ENCODE assay signal across 8 cellular contexts in the genomic region with DNA sequence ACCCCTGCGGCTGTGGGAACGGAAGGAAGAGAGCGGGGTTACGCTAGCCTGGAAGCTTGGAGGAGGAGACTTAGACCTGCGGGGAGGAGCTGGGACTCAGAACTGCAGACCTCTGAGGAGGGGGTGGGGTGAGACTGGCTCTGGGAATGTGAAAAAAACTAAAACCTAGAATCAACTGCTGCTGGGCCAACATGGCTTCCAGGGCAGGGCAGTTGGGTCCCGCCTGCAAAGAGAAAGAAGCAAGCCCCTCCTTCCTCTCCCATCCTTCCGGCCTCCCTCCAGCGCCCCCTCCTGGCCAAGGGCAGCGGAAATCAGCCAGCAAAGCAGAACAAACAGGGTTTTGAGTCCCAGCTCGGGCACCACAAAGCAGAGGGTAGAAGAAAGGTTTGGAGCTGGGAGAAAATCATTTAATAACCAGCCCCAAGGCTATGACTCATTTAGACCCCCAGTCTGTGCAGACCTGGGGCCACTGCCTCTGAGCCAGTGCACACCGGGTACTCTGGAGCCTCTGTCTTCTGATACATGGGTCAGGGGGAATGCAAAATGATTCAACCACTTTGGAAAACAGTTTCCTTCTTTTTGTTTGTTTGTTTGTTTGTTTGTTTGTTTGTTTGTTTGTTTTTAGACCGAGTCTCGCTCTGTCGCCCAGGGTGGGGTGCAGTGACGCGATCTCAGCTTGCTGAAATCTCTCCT. TPM values are rescaled to one million over a fixed set of nuclear protein-coding genes. Genes with fewer than 3 reads are reported as not detected.
DNase-seq lines count a peak whose midpoint lies in the region; ATAC-seq and TF ChIP-seq lines count a peak whose summit lies in the region.

No MANE protein-coding gene starts in this region.

- no peaks in the 10 kb centered on the region for H3K36me3 Mint-ChIP-seq in activated T-helper 17 cell treated with anti-CD3 and anti-CD28 coated beads, Interleukin-2, amount 50 U/mL, for 72 hours (ENCODE audit: low read depth)

- intact Hi-C loops in Right ventricle myocardium inferior (cut with DNase I), result loop anchor here (10.0 kb wide), 1 partner anchor 191 kb away; no protein-coding TSS in a partner anchor

- H3K27ac Mint-ChIP-seq in activated T-helper 17 cell treated with anti-CD3 and anti-CD28 coated beads, Interleukin-2, amount 50 U/mL, for 72 hours, result peak overlapping the region; percentile 81

- H3K27ac ChIP-seq in C4-2B, result no peak overlapping the region

- peaks cover 12% of the 10 kb centered on the region for H3K27me3 Mint-ChIP-seq in activated T-helper 17 cell treated with anti-CD3 and anti-CD28 coated beads, Interleukin-2, amount 50 U/mL, for 72 hours

- ATAC-seq in activated T-helper 17 cell treated with anti-CD3 and anti-CD28 coated beads, Interleukin-2, amount 50 U/mL, for 72 hours (replicated peaks), result peak; percentile 76
- no peak for ATAC-seq in Right ventricle myocardium inferior
- no peak for ATAC-seq in HG03045 (IDR thresholded peaks at IDR 0.05; ENCODE audit: unreplicated experiment)

- peak; percentile 83 for TF ChIP-seq CTCF in C4-2B (conservative IDR thresholded peaks at IDR 0.05)

- H3K4me3 ChIP-seq in H7 (ENCODE audit: insufficient read depth, low read depth, low read length), result no peak overlapping the region

- H3K9me3 Mint-ChIP-seq in activated T-helper 17 cell treated with anti-CD3 and anti-CD28 coated beads, Interleukin-2, amount 50 U/mL, for 72 hours, result no peaks in the 10 kb centered on the region

- no peaks in the 10 kb centered on the region for H3K36me3 ChIP-seq in H7 (replicated peaks; ENCODE audit: control insufficient read depth, insufficient read depth, low read length)

- DNase-seq in H7 (peak; percentile 90), RPMI7951 (ENCODE audit: low read depth) (peak; percentile 49), Right ventricle myocardium inferior (ENCODE audit: missing footprints) (peak; percentile 93), retina (peak; percentile 79), dedifferentiated amniotic fluid mesenchymal stem cell (ENCODE audit: extremely low spot score) (no peak)

- H3K4me1 Mint-ChIP-seq in activated T-helper 17 cell treated with anti-CD3 and anti-CD28 coated beads, Interleukin-2, amount 50 U/mL, for 72 hours, result peaks cover 11% of the 10 kb centered on the region

- peaks cover 6% of the 10 kb centered on the region for H3K27me3 ChIP-seq in H7 (ENCODE audit: control insufficient read depth, insufficient read depth, low read length)

- peak overlapping the region; percentile 71 for H3K4me3 Mint-ChIP-seq in activated T-helper 17 cell treated with anti-CD3 and anti-CD28 coated beads, Interleukin-2, amount 50 U/mL, for 72 hours

RNA-seq across cellular contexts. Expression of a gene that starts 7.3 kb away (rescaled TPM):
- not detected in 2 replicates for total RNA-seq in H7 (2014; rRNA removed; shearing (Covaris generic))
- not detected in 2 replicates for total RNA-seq in RPMI7951 (2014; rRNA removed; shearing (Covaris generic))
- 10 to 100 TPM; 40.6 to 60.1 TPM for total RNA-seq in activated T-helper 17 cell treated with anti-CD3 and anti-CD28 coated beads, Interleukin-2, amount 50 U/mL, for 72 hours
- 9.4 TPM for total RNA-seq in Right ventricle myocardium inferior

RNA-seq across cellular contexts. Expression of a gene that starts 36.7 kb away (rescaled TPM):
- 3.8 and 6.8 TPM in 2 replicates for total RNA-seq in H7 (2014; rRNA removed; shearing (Covaris generic))
- not detected in 2 replicates for total RNA-seq in RPMI7951 (2014; rRNA removed; shearing (Covaris generic))
- total RNA-seq in activated T-helper 17 cell treated with anti-CD3 and anti-CD28 coated beads, Interleukin-2, amount 50 U/mL, for 72 hours, result not detected
- total RNA-seq in Right ventricle myocardium inferior, result not detected

RNA-seq across cellular contexts. Expression of a gene that starts 59.9 kb away (rescaled TPM):
- total RNA-seq in H7 (2014; rRNA removed; shearing (Covaris generic)), result not detected in 2 replicates
- not detected in 2 replicates for total RNA-seq in RPMI7951 (2014; rRNA removed; shearing (Covaris generic))
- 1 to 10 TPM; 4.2 to 4.8 TPM for total RNA-seq in activated T-helper 17 cell treated with anti-CD3 and anti-CD28 coated beads, Interleukin-2, amount 50 U/mL, for 72 hours
- total RNA-seq in Right ventricle myocardium inferior, result 3.1 TPM

Comparison
In these comparisons a context has a peak if more than half of its experiments do, and no peak if none do; other contexts are left out.
1. RNA of a gene that starts 7.3 kb away (total RNA-seq): 40.6 to 60.1 TPM in activated T-helper 17 cell treated with anti-CD3 and anti-CD28 coated beads, Interleukin-2, amount 50 U/mL, for 72 hours and 9.4 TPM in Right ventricle myocardium inferior (single experiment); not detected in H7 and not detected in RPMI7951; every median in the first group is over 10 times any median in the second.